8 cellular contexts compared by ENCODE assay signal in genomic region chr20:56554869-56555268, GRCh38. TPM values are rescaled to one million over a fixed set of nuclear protein-coding genes. Genes with fewer than 3 reads are reported as not detected.
A peak's percentile ranks its signal among the peaks of the same experiment; 100 is the strongest.
DNase-seq lines count a peak whose midpoint lies in the region; ATAC-seq, FAIRE-seq and TF ChIP-seq lines count a peak whose summit lies in the region.

No MANE protein-coding gene starts in this region.

- BruUV-seq in endothelial cell of umbilical vein (replicated peaks; lab: Mats Ljungman, UMichigan) = no TSS peak

- TF ChIP-seq POLR2A in A549 (IDR thresholded peaks at IDR 0.05; ENCODE audit: low read length) = no peak
- TF ChIP-seq POLR2A in endothelial cell of umbilical vein (IDR thresholded peaks at IDR 0.05; ENCODE audit: low read depth, low read length) = no peak

- no peak overlapping the region for H3K4me3 Mint-ChIP-seq in natural killer cell

- dilution Hi-C loops in endothelial cell of umbilical vein (cut with MboI; ENCODE audit: extremely low pct_ligation_motif_present, low sequenced_read_pairs) = no loop called here

- DNase-seq in A549 (ENCODE audit: low read depth in 1 of 2, low spot score in 1 of 2) (peak; percentile 77 to 92), GM12865 (ENCODE audit: low read depth) (peak; percentile 80), HEK293T (ENCODE audit: extremely low spot score) (peak; percentile 30), Kasumi-1 (lab: John Stamatoyannopoulos, UW) (peak; percentile 58 to 67), SHP77 (lab: John Stamatoyannopoulos, UW) (peak; percentile 98 to 99), endothelial cell of umbilical vein (ENCODE audit: low read depth, low spot score) (peak; percentile 85), mucosa of descending colon (peak in 1 of 3 donors; percentile 20), natural killer cell (no peak)

- H3K27me3 Mint-ChIP-seq in natural killer cell (ENCODE audit: low read depth in 2 of 2) = no peaks in the 10 kb centered on the region

- H3K4me1 Mint-ChIP-seq in natural killer cell = no peaks in the 10 kb centered on the region

- no peaks in the 10 kb centered on the region for H3K36me3 ChIP-seq in endothelial cell of umbilical vein (ENCODE audit: control insufficient read depth in 2 of 2, extremely low read depth in 1 of 2, insufficient read depth in 2 of 2, low read length in 2 of 2)
- H3K36me3 ChIP-seq in mucosa of descending colon (ENCODE audit: low read depth) = no peaks in the 10 kb centered on the region

- H3K27ac Mint-ChIP-seq in natural killer cell = no peak overlapping the region

- H3K79me2 ChIP-seq in endothelial cell of umbilical vein (ENCODE audit: control insufficient read depth, insufficient read depth, low read length) = no peaks in the 10 kb centered on the region

- no peak overlapping the region for H3K4me3 ChIP-seq in A549
- no peak overlapping the region for H3K4me3 ChIP-seq in GM12865 (ENCODE audit: low read depth, low read length)
- H3K4me3 ChIP-seq in endothelial cell of umbilical vein (replicated peaks in 1 of 3; ENCODE audit: insufficient read depth in 1 of 3, low read depth in 1 of 3, low read length in 3 of 3) = no peak overlapping the region
- H3K4me3 ChIP-seq in mucosa of descending colon = no peak overlapping the region

- H3K9ac ChIP-seq in endothelial cell of umbilical vein (replicated peaks; ENCODE audit: extremely low read depth, insufficient read depth, low read length) = no peak overlapping the region

- CTCF ChIA-PET in A549 (lab: Yijun Ruan, JAX) (interaction anchor here (0.7 to 1.6 kb wide), 3 partner anchors 11 to 419 kb away, joined by 4 to 6 read pairs (median 4); no protein-coding TSS in a partner anchor), HEK293T (lab: Yijun Ruan, JAX) (interaction anchor here (0.7 kb wide), 1 partner anchor 160 kb away, joined by 4 read pairs; no protein-coding TSS in a partner anchor), endothelial cell of umbilical vein (lab: Charles Lee) (interaction anchor here (0.5 to 1.0 kb wide), 6 partner anchors 12 to 834 kb away, joined by 3 to 6 read pairs (median 4); no protein-coding TSS in a partner anchor)

- H3K4me2 ChIP-seq in A549 (peak overlapping the region; percentile 35), endothelial cell of umbilical vein (ENCODE audit: insufficient read depth, low read length) (peak overlapping the region; percentile 59)

- no peaks in the 10 kb centered on the region for H3K27me3 ChIP-seq in endothelial cell of umbilical vein (ENCODE audit: control insufficient read depth in 2 of 2, insufficient read depth in 2 of 2, low read length in 2 of 2)

- H3K9me3 Mint-ChIP-seq in natural killer cell = no peaks in the 10 kb centered on the region

- TF ChIP-seq CTCF in A549 (IDR thresholded peaks at IDR 0.05) (no peak), GM12865 (IDR thresholded peaks at IDR 0.05; ENCODE audit: insufficient read depth, low read depth, low read length, missing control alignments) (no peak), endothelial cell of umbilical vein (IDR thresholded peaks at IDR 0.05; ENCODE audit: extremely low read depth in 1 of 2, insufficient read depth in 1 of 2, low read depth in 1 of 2, low read length in 2 of 2) (peak in 1 of 2 donors; percentile 3), mucosa of descending colon (IDR thresholded peaks at IDR 0.05) (no peak), natural killer cell (IDR thresholded peaks at IDR 0.05) (no peak)

- no peak overlapping the region for H2AFZ ChIP-seq in endothelial cell of umbilical vein (ENCODE audit: low read depth, low read length)

- 4% methylated on average over 4 of the region's 4 CpGs for WGBS in A549 (ENCODE audit: missing lambda C conversion rate)

- H3K27ac ChIP-seq in A549 = no peak overlapping the region; a peak in 1 of 6 replicates
- peak overlapping the region; percentile 49 for H3K27ac ChIP-seq in endothelial cell of umbilical vein (ENCODE audit: insufficient read depth, low read depth, low read length)

- H3K36me3 Mint-ChIP-seq in natural killer cell = no peaks in the 10 kb centered on the region

- POLR2A ChIA-PET in A549 (lab: Yijun Ruan, JAX) = no interaction called here
- POLR2A ChIA-PET in HEK293T (lab: Yijun Ruan, JAX) = no interaction called here
- POLR2A ChIA-PET in endothelial cell of umbilical vein (lab: Charles Lee) = no interaction called here

- TF ChIP-seq RAD21 in A549 (conservative IDR thresholded peaks at IDR 0.05 in 1 of 2, IDR thresholded peaks at IDR 0.05 in 1 of 2) = 0 out of 5 replicates have a peak, but pooled peaks of 1 of the 2 experiments have one; percentile 19

- intact Hi-C loops in endothelial cell of umbilical vein (cut with micrococcal nuclease) (loop anchor here (1.0 to 10.0 kb wide), 4 partner anchors 22 to 940 kb away; partner anchors contain the start of genes RTF2 and TFAP2C), mucosa of descending colon (cut with DNase I, micrococcal nuclease) (loop anchor here in 1 of 2 donors (10.0 kb wide), 1 partner anchor 510 kb away; no protein-coding TSS in a partner anchor), natural killer cell (cut with micrococcal nuclease) (loop anchor here (10.0 kb wide), 1 partner anchor 1040 kb away; no protein-coding TSS in a partner anchor)

- no peaks in the 10 kb centered on the region for H4K20me1 ChIP-seq in endothelial cell of umbilical vein (replicated peaks; ENCODE audit: control insufficient read depth, extremely low read depth, insufficient read depth, low read length)

- no peak for TF ChIP-seq EP300 in A549 (IDR thresholded peaks at IDR 0.05)

- peak; percentile 88 to 91 for ATAC-seq in A549
- ATAC-seq in mucosa of descending colon = peak; percentile 74
- no peak for ATAC-seq in natural killer cell

- no peaks in the 10 kb centered on the region for H3K9me1 ChIP-seq in endothelial cell of umbilical vein (replicated peaks; ENCODE audit: control insufficient read depth, extremely low read depth, insufficient read depth, low read length)

- H3K9me3 ChIP-seq in A549 (no peaks in the 10 kb centered on the region), endothelial cell of umbilical vein (replicated peaks; ENCODE audit: control insufficient read depth, insufficient read depth, low read length) (no peaks in the 10 kb centered on the region), mucosa of descending colon (no peaks in the 10 kb centered on the region)

- H3K4me1 ChIP-seq in A549 (peaks cover 19% of the 10 kb centered on the region), endothelial cell of umbilical vein (ENCODE audit: control insufficient read depth, extremely low read depth, insufficient read depth, low read length) (peaks cover 5% of the 10 kb centered on the region), mucosa of descending colon (ENCODE audit: low read depth) (no peaks in the 10 kb centered on the region)

- FAIRE-seq in A549 (lab: Jason Lieb, UNC) = no peak
- FAIRE-seq in endothelial cell of umbilical vein (lab: Jason Lieb, UNC) = peak; percentile 93

TF ChIP-seq in A549, 52 proteins besides CTCF, POLR2A, EP300 and RAD21 (continues in another document):
- no peak for TF ChIP-seq SMC3 (IDR thresholded peaks at IDR 0.05)
- peak in 1 of 2 experiments; percentile 53; a peak in 1 of 5 replicates for TF ChIP-seq JUN (IDR thresholded peaks at IDR 0.05)
- peak; percentile 84 for TF ChIP-seq JUNB (IDR thresholded peaks at IDR 0.05)

TF ChIP-seq in HEK293T, 16 proteins besides CTCF, POLR2A, EP300 and RAD21 (continues in another document):
- TF ChIP-seq L3MBTL2 (conservative IDR thresholded peaks at IDR 0.05) = no peak
- no peak for TF ChIP-seq ZNF384 (IDR thresholded peaks at IDR 0.05)
- no peak for TF ChIP-seq ELF4 (IDR thresholded peaks at IDR 0.05)
- TF ChIP-seq FOXK2 (IDR thresholded peaks at IDR 0.05) = no peak

TF ChIP-seq in endothelial cell of umbilical vein, 7 proteins besides CTCF, POLR2A, EP300 and RAD21 (continues in another document):
- TF ChIP-seq POLR2AphosphoS5 (IDR thresholded peaks at IDR 0.05; ENCODE audit: insufficient read depth, low read depth, low read length) (peak; percentile 45), GATA2 (IDR thresholded peaks at IDR 0.05; ENCODE audit: insufficient read depth, insufficient read length, low read depth, low read length) (no peak), JUN (IDR thresholded peaks at IDR 0.05; ENCODE audit: borderline replicate concordance, insufficient read depth, insufficient read length, low read depth) (peak; percentile 98)

RNA-seq across cellular contexts. Expression of gene FAM209B, which starts 21.8 kb away (rescaled TPM):
- polyA plus RNA-seq in A549 (2011; rRNA removed) (0.78 and 0.97 TPM in 2 replicates), A549 (2017; fragmentation: RNase III; extraction: RNeasy Plus Mini Kit Qiagen cat#74134 plus additional on column Dnase treatment) (0.20 to 0.70 TPM (median 0.46 TPM) in 3 replicates), endothelial cell of umbilical vein (0.22 TPM in 1 of 2 replicates, not detected in the other)
- 0.16 and 0.17 TPM in 2 replicates for polyA plus RNA-seq in A549 (2012; cell fraction: cytosol; rRNA removed)
- 0.53 and 0.74 TPM in 2 replicates for polyA plus RNA-seq in A549 (2012; cell fraction: nucleus; rRNA removed)
- polyA minus RNA-seq in A549 (2011; rRNA and poly(A)+ RNA removed) = not detected in 2 replicates
- total RNA-seq in endothelial cell of umbilical vein (not detected in 2 replicates), mucosa of descending colon (not detected), natural killer cell (1 to 10 TPM; 2.0 to 3.3 (median 3.1) TPM)
- not detected in 2 replicates for polyA plus RNA-seq in endothelial cell of umbilical vein (2011; cell fraction: cytosol; rRNA removed)
- polyA plus RNA-seq in endothelial cell of umbilical vein (2011; cell fraction: nucleus; rRNA removed) = 0.34 and 0.59 TPM in 2 replicates
- not detected in 2 replicates for polyA plus RNA-seq in endothelial cell of umbilical vein (2012)
- polyA minus RNA-seq in endothelial cell of umbilical vein = not detected in 2 replicates
- polyA minus RNA-seq in endothelial cell of umbilical vein (2011; cell fraction: cytosol; rRNA and poly(A)+ RNA removed) = not detected
- polyA minus RNA-seq in endothelial cell of umbilical vein (2011; cell fraction: nucleus; rRNA and poly(A)+ RNA removed) = not detected in 2 replicates

RNA-seq across cellular contexts. Expression of gene FAM209A, which starts 30.3 kb away (rescaled TPM):
- 0.32 and 0.65 TPM in 2 replicates for polyA plus RNA-seq in A549 (2011; rRNA removed)
- polyA plus RNA-seq in A549 (2012; cell fraction: cytosol; rRNA removed) = 0.19 and 0.27 TPM in 2 replicates
- 1.9 and 2.4 TPM in 2 replicates for polyA plus RNA-seq in A549 (2012; cell fraction: nucleus; rRNA removed)
- polyA plus RNA-seq in A549 (2017; fragmentation: RNase III; extraction: RNeasy Plus Mini Kit Qiagen cat#74134 plus additional on column Dnase treatment) = 0.12 to 0.22 TPM (median 0.14 TPM) in 3 replicates
- 0.58 and 1.6 TPM in 2 replicates for polyA minus RNA-seq in A549 (2011; rRNA and poly(A)+ RNA removed)
- total RNA-seq in endothelial cell of umbilical vein = 0.49 TPM in 1 of 2 replicates, not detected in the other
- polyA plus RNA-seq in endothelial cell of umbilical vein = 0.13 and 0.37 TPM in 2 replicates
- polyA plus RNA-seq in endothelial cell of umbilical vein (2011; cell fraction: cytosol; rRNA removed) = 0.07 TPM in 1 of 2 replicates, not detected in the other
- polyA plus RNA-seq in endothelial cell of umbilical vein (2011; cell fraction: nucleus; rRNA removed) = 1.0 and 1.7 TPM in 2 replicates
- 0.27 TPM in 1 of 2 replicates, not detected in the other for polyA plus RNA-seq in endothelial cell of umbilical vein (2012)
- polyA minus RNA-seq in endothelial cell of umbilical vein = 0.53 TPM in 1 of 2 replicates, not detected in the other
- polyA minus RNA-seq in endothelial cell of umbilical vein (2011; cell fraction: cytosol; rRNA and poly(A)+ RNA removed) = not detected
- polyA minus RNA-seq in endothelial cell of umbilical vein (2011; cell fraction: nucleus; rRNA and poly(A)+ RNA removed) = 0.67 TPM in 1 of 2 replicates, not detected in the other
- under 1 TPM; 0.32 to 0.77 (median 0.44) TPM for total RNA-seq in mucosa of descending colon
- total RNA-seq in natural killer cell = 1 to 10 TPM; 4.0 to 5.6 (median 5.4) TPM

Comparison
In these comparisons a context has a peak if more than half of its experiments do, and no peak if none do; other contexts are left out.
1. ATAC-seq: peak in A549 (2 of 2) and mucosa of descending colon (single experiment); none in natural killer cell (0 of 3).